8 cellular contexts compared by ENCODE assay signal in the genomic region with DNA sequence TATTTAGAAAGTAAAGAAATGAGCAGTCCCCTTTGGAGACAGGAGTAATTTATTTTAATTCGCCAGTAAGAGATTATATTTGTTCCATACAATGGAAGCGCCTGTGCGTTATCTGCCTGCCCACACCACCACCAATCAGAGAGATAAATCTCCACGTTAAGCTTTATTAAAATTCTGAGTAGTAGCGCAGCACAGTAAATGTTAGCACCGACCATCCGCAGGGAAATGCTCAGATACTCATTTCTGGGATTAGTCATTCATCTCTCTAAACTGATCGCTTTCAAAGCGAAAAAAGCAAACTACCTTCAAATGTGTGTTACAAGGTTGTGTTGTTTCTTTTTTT. TPM values are rescaled to one million over a fixed set of nuclear protein-coding genes. Genes with fewer than 3 reads are reported as not detected.
A peak's percentile ranks its signal among the peaks of the same experiment; 100 is the strongest.
DNase-seq lines count a peak whose midpoint lies in the region; ATAC-seq and TF ChIP-seq lines count a peak whose summit lies in the region.

No MANE protein-coding gene starts in this region.

- intact Hi-C loops in activated B cell treated with CpG ODN at 0.5 μM for 24 hours (cut with micrococcal nuclease) = no loop called here
- intact Hi-C loops in right cardiac atrium (cut with DNase I) = loop anchor here in 3 of 4 donors (5.0 to 10.0 kb wide), 9 partner anchors 58 to 318 kb away; no protein-coding TSS in a partner anchor

- H3K27me3 Mint-ChIP-seq in stimulated activated naive CD8-positive, alpha-beta T cell treated with anti-CD3 and anti-CD28 coated beads, Interleukin-15, Interleukin-2, amounts not matched to agents 100 ng/mL and 50 ng/mL, for 24 hours = no peaks in the 10 kb centered on the region
- H3K27me3 Mint-ChIP-seq in activated B cell treated with CpG ODN at 0.5 μM for 24 hours = peaks cover 3% of the 10 kb centered on the region

- H3K4me1 Mint-ChIP-seq in stimulated activated naive CD8-positive, alpha-beta T cell treated with anti-CD3 and anti-CD28 coated beads, Interleukin-15, Interleukin-2, amounts not matched to agents 100 ng/mL and 50 ng/mL, for 24 hours (ENCODE audit: low read depth) = peaks cover 60% of the 10 kb centered on the region
- H3K4me1 Mint-ChIP-seq in activated B cell treated with CpG ODN at 0.5 μM for 24 hours = peaks cover 16% of the 10 kb centered on the region

- H3K27me3 ChIP-seq in right cardiac atrium (ENCODE audit: control insufficient read depth, insufficient read depth) (no peaks in the 10 kb centered on the region), smooth muscle cell (ENCODE audit: low read depth) (no peaks in the 10 kb centered on the region)

- peak overlapping the region; percentile 90 for H3K4me2 ChIP-seq in smooth muscle cell

- 15% methylated on average over 9 of the region's 9 CpGs for WGBS in right cardiac atrium
- WGBS in smooth muscle cell (ENCODE audit: low lambda C conversion rate) = under 1% methylated on average over 9 of the region's 9 CpGs

- H3K36me3 ChIP-seq in smooth muscle cell (ENCODE audit: low read depth) = no peaks in the 10 kb centered on the region

- H3K4me3 ChIP-seq in right cardiac atrium (ENCODE audit: low read length) (peak overlapping the region; percentile 89), smooth muscle cell (peak overlapping the region; percentile 94)

- H3K4me3 Mint-ChIP-seq in stimulated activated naive CD8-positive, alpha-beta T cell treated with anti-CD3 and anti-CD28 coated beads, Interleukin-15, Interleukin-2, amounts not matched to agents 100 ng/mL and 50 ng/mL, for 24 hours = peak overlapping the region; percentile 92
- H3K4me3 Mint-ChIP-seq in activated B cell treated with CpG ODN at 0.5 μM for 24 hours = peak overlapping the region; percentile 78

- DNase-seq in stimulated activated naive CD8-positive, alpha-beta T cell treated with anti-CD3 and anti-CD28 coated beads, Interleukin-15, Interleukin-2, amounts not matched to agents 100 U/mL and 50 U/mL, for 24 hours = no peak
- DNase-seq in activated B cell treated with CpG ODN at 0.5 μM for 24 hours = no peak
- no peak for DNase-seq in right cardiac atrium
- no peak for DNase-seq in smooth muscle cell (lab: John Stamatoyannopoulos, UW; ENCODE audit: unreplicated experiment)
- no peak for DNase-seq in A172 (ENCODE audit: low spot score)
- no peak for DNase-seq in nucleus accumbens (lab: John Stamatoyannopoulos, UW)
- DNase-seq in inferior parietal cortex (ENCODE audit: extremely low spot score) = no peak

- POLR2A ChIA-PET in activated B cell treated with CpG ODN at 0.5 μM for 24 hours (lab: Charles Lee) = interaction anchor here (1.0 kb wide), 1 partner anchor 37 kb away, joined by 3 read pairs; no protein-coding TSS in a partner anchor

- peaks cover 30% of the 10 kb centered on the region for H3F3A ChIP-seq in smooth muscle cell (ENCODE audit: low read depth)

- no peak for ATAC-seq in stimulated activated naive CD8-positive, alpha-beta T cell treated with anti-CD3 and anti-CD28 coated beads, Interleukin-15, Interleukin-2, amounts not matched to agents 100 U/mL and 50 U/mL, for 24 hours
- ATAC-seq in activated B cell treated with CpG ODN at 0.5 μM for 24 hours (ENCODE audit: low read depth) (no peak), right cardiac atrium (no peak)

- H3K36me3 Mint-ChIP-seq in stimulated activated naive CD8-positive, alpha-beta T cell treated with anti-CD3 and anti-CD28 coated beads, Interleukin-15, Interleukin-2, amounts not matched to agents 100 ng/mL and 50 ng/mL, for 24 hours (ENCODE audit: low read depth) = peaks cover 47% of the 10 kb centered on the region
- no peaks in the 10 kb centered on the region for H3K36me3 Mint-ChIP-seq in activated B cell treated with CpG ODN at 0.5 μM for 24 hours (ENCODE audit: low read depth)

- peaks cover 7% of the 10 kb centered on the region for H3K4me1 ChIP-seq in right cardiac atrium (ENCODE audit: control insufficient read depth, insufficient read depth, low read length)
- H3K4me1 ChIP-seq in smooth muscle cell (ENCODE audit: low read depth) = peaks cover 37% of the 10 kb centered on the region

- H4K20me1 ChIP-seq in smooth muscle cell (ENCODE audit: low read depth) = peaks cover 61% of the 10 kb centered on the region

- no peak for TF ChIP-seq CTCF in activated B cell treated with CpG ODN at 0.5 μM for 24 hours (IDR thresholded peaks at IDR 0.05)
- no peak for TF ChIP-seq CTCF in smooth muscle cell (IDR thresholded peaks at IDR 0.05; ENCODE audit: borderline replicate concordance, insufficient read depth, poor library complexity, severe bottlenecking)

- no peaks in the 10 kb centered on the region for H3K9me3 Mint-ChIP-seq in stimulated activated naive CD8-positive, alpha-beta T cell treated with anti-CD3 and anti-CD28 coated beads, Interleukin-15, Interleukin-2, amounts not matched to agents 100 ng/mL and 50 ng/mL, for 24 hours
- no peaks in the 10 kb centered on the region for H3K9me3 Mint-ChIP-seq in activated B cell treated with CpG ODN at 0.5 μM for 24 hours

- H3K9me3 ChIP-seq in right cardiac atrium (ENCODE audit: control insufficient read depth, low read length) (no peaks in the 10 kb centered on the region), smooth muscle cell (replicated peaks; ENCODE audit: low read depth) (no peaks in the 10 kb centered on the region)

- H3K79me2 ChIP-seq in smooth muscle cell (ENCODE audit: low read depth) = peaks cover 62% of the 10 kb centered on the region

- H2AFZ ChIP-seq in smooth muscle cell (ENCODE audit: low read depth) = no peak overlapping the region

- peak overlapping the region; percentile 68 for H3K27ac ChIP-seq in right cardiac atrium (ENCODE audit: low read length)
- H3K27ac ChIP-seq in smooth muscle cell (ENCODE audit: low read depth) = peak overlapping the region; percentile 98

- H3K27ac Mint-ChIP-seq in stimulated activated naive CD8-positive, alpha-beta T cell treated with anti-CD3 and anti-CD28 coated beads, Interleukin-15, Interleukin-2, amounts not matched to agents 100 ng/mL and 50 ng/mL, for 24 hours = peak overlapping the region; percentile 92
- no peak overlapping the region for H3K27ac Mint-ChIP-seq in activated B cell treated with CpG ODN at 0.5 μM for 24 hours

- CTCF ChIA-PET in activated B cell treated with CpG ODN at 0.5 μM for 24 hours (lab: Charles Lee) = no interaction called here

- H3K9ac ChIP-seq in smooth muscle cell (ENCODE audit: low read depth) = peak overlapping the region; percentile 93

RNA-seq across cellular contexts. Expression of gene ETS2, which starts 1.2 kb away (rescaled TPM):
- total RNA-seq in activated B cell treated with CpG ODN at 0.5 μM for 24 hours = 4.4 and 4.5 TPM in 2 replicates
- total RNA-seq in right cardiac atrium = 10 to 100 TPM; 40.4 to 76.3 (median 44.8) TPM
- 29.7 TPM for polyA plus RNA-seq in right cardiac atrium
- 77.0 and 77.7 TPM in 2 replicates for total RNA-seq in smooth muscle cell
- polyA plus RNA-seq in smooth muscle cell = 63.8 and 65.9 TPM in 2 replicates
- 15.9 and 21.7 TPM in 2 replicates for total RNA-seq in A172 (2014; rRNA removed; shearing (Covaris generic))
